Comparison of ENCODE assay signal across 8 cellular contexts in the genomic region with DNA sequence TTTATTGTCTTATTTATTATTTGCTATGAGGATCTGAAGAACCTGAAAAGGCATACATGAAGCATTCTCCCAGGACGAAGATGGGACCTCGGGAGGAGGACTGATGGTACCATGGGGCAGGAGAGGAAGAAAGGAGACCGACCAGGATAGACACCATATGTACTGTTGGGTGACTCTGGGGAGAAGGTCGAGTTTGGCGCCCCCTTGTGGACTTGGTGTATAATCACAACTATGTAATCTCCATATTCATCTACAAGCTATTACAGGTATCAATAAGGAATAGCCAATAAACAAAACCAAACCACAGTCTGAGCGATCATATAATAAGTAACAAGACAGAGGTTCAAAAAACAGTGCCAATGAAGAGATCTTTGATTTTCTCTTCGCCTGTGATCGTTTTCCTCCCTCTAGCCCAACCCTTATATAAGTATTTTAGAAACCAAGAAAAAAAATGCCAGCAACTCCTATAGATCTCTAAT.
DNase-seq lines count a peak whose midpoint lies in the region; ATAC-seq, FAIRE-seq and TF ChIP-seq lines count a peak whose summit lies in the region.

No MANE protein-coding gene starts in this region.

- H3K4me1 ChIP-seq in kidney (ENCODE audit: control insufficient read depth in 1 of 2, insufficient read depth in 1 of 2, low read depth in 1 of 2, low read length in 2 of 2), result no peaks in the 10 kb centered on the region

- DNase-seq in GM06990 (ENCODE audit: extremely low read depth, insufficient read length) (no peak), NCI-H2029 treated with DMSO at 0.1 percent for 48 hours (lab: John Stamatoyannopoulos, UW) (peak; percentile 99), UCSD-AML1 (lab: John Stamatoyannopoulos, UW; ENCODE audit: unreplicated experiment) (peak; percentile 43), MCF 10A (ENCODE audit: unreplicated experiment) (peak; percentile 85), kidney (peak; percentile 66), middle frontal gyrus (ENCODE audit: extremely low spot score, low spot score) (no peak)
- peak; percentile 72 for DNase-seq in stimulated activated CD4-positive, alpha-beta T cell treated with anti-CD3 and anti-CD28 coated beads, Interleukin-4, amount 100 ng/mL, for 1 hour

- H3K36me3 ChIP-seq in GM06990 (ENCODE audit: control insufficient read depth, insufficient read depth, low read length) (no peaks in the 10 kb centered on the region), kidney (ENCODE audit: control insufficient read depth in 1 of 2, insufficient read depth in 2 of 2, low read length in 2 of 2) (no peaks in the 10 kb centered on the region)

- no peaks in the 10 kb centered on the region for H3K9me3 Mint-ChIP-seq in MCF 10A (ENCODE audit: unreplicated experiment)

- ATAC-seq in HG02678 (IDR thresholded peaks at IDR 0.05; ENCODE audit: unreplicated experiment), result peak; percentile 77

- H3K4me3 Mint-ChIP-seq in MCF 10A (ENCODE audit: unreplicated experiment), result no peak overlapping the region

- peaks cover 10% of the 10 kb centered on the region for H3K4me1 Mint-ChIP-seq in MCF 10A (ENCODE audit: insufficient read depth, unreplicated experiment)

- intact Hi-C loops in MCF 10A (cut with micrococcal nuclease), result loop anchor here (1.0 to 5.0 kb wide), 3 partner anchors 226 to 1747 kb away; no protein-coding TSS in a partner anchor
- intact Hi-C loops in kidney (cut with DNase I), result no loop called here

- no peak overlapping the region for H3K27ac ChIP-seq in kidney (ENCODE audit: low read depth in 2 of 2, low read length in 2 of 2)

- no peak overlapping the region for H3K27ac Mint-ChIP-seq in MCF 10A (ENCODE audit: low read depth, unreplicated experiment)

- H3K9me3 ChIP-seq in kidney (ENCODE audit: control insufficient read depth in 1 of 2, low read length in 2 of 2), result no peaks in the 10 kb centered on the region

- no peak for FAIRE-seq in kidney (lab: Jason Lieb, UNC)

- no peaks in the 10 kb centered on the region for H3K36me3 Mint-ChIP-seq in MCF 10A (ENCODE audit: insufficient read depth, unreplicated experiment)

- TF ChIP-seq CTCF in GM06990 (IDR thresholded peaks at IDR 0.05; ENCODE audit: insufficient read depth, low read length, poor library complexity, severe bottlenecking) (peak; percentile 84), MCF 10A (IDR thresholded peaks at IDR 0.05; ENCODE audit: unreplicated experiment) (peak; percentile 75), kidney (IDR thresholded peaks at IDR 0.05; ENCODE audit: borderline replicate concordance, extremely low read depth, insufficient read depth) (peak; percentile 51)

- CTCF ChIA-PET in MCF 10A (lab: Yijun Ruan, JAX), result interaction anchor here (0.5 to 6.3 kb wide), 54 partner anchors 9 to 1897 kb away, joined by 3 to 66 read pairs (median 4); no protein-coding TSS in a partner anchor

- no peak overlapping the region for H3K9ac ChIP-seq in kidney (ENCODE audit: low read length in 2 of 2)

- no peaks in the 10 kb centered on the region; the same call in 1 of the 2 replicates for H3K27me3 ChIP-seq in GM06990 (replicated peaks; ENCODE audit: control insufficient read depth, insufficient read depth, low read length)

- no peaks in the 10 kb centered on the region for H3K27me3 Mint-ChIP-seq in MCF 10A (ENCODE audit: insufficient read depth, unreplicated experiment)

- no TSS peak for BruUV-seq in MCF 10A (replicated peaks; lab: Mats Ljungman, UMichigan)

- H3K4me3 ChIP-seq in GM06990 (replicated peaks; ENCODE audit: low read depth, low read length) (no peak overlapping the region), kidney (ENCODE audit: low read length in 2 of 2) (no peak overlapping the region)

- POLR2A ChIA-PET in MCF 10A (lab: Yijun Ruan, JAX), result interaction anchor here (0.6 to 0.9 kb wide), 5 partner anchors 12 to 1747 kb away, joined by 3 to 5 read pairs (median 3); no protein-coding TSS in a partner anchor

Comparison
In these comparisons a context has a peak if more than half of its experiments do, and no peak if none do; other contexts are left out.
1. DNase-seq: peak in NCI-H2029 treated with DMSO at 0.1 percent for 48 hours (single experiment), UCSD-AML1 (single experiment), MCF 10A (single experiment), kidney (single experiment) and stimulated activated CD4-positive, alpha-beta T cell treated with anti-CD3 and anti-CD28 coated beads, Interleukin-4, amount 100 ng/mL, for 1 hour (single experiment); none in GM06990 (single experiment) and middle frontal gyrus (single experiment).
2. Peak in every context shown above with its lines, with median percentiles within 50 percentile points of each other: CTCF ChIP-seq.